ENCODE assay signal across 9 cellular contexts in the genomic region with DNA sequence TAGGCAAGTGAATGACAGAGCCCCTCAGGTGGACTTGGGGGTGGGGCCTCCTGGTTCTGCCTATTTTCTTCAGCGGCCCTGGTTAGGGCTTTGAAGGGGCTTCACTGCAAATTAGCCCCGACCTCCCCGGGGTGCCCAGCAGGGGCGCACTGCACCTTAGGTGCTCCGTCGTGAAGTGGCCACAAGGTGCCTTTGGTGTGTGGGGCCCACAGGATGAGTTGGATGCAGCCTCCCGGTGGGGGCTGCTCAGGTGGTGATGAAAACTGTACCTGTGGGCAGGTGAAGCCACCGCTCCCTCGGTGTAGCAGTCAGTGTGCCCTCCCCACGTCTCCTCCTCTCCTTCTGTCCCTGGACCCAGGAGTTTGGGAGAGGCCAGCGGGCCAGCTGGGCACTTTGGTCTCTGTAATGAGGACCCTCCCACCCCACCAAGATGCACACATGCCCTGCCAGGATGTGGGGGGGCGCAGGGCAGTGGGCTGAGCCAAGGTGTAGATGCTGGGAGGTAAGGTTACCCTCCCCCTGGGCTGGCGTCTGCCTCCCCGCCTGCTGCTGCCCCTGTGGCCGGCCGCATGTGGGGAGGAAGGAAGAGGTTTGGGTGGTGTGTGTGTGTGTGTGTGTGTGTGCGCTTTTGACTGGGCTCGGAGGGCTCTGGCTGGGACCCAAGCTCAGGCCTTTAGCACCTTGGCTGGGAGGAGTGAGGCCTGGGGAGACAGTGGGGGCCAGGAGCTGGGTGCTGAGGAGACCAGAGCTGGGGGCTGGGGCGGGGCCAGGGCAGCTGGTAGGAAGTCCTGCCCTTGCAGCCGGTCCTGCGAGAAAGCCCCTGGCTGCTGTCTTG. TPM values are rescaled to one million over a fixed set of nuclear protein-coding genes. Genes with fewer than 3 reads are reported as not detected.
DNase-seq lines count a peak whose midpoint lies in the region; ATAC-seq and TF ChIP-seq lines count a peak whose summit lies in the region.
"Had no signal": no experiment of that assay in that cellular context is flagged by ENCODE, and none has a peak within 500 bp of the region (broad histone marks: within the 10 kb centered on the region; RNA-seq: fewer than 3 reads in every experiment).

No MANE protein-coding gene starts in this region.

- no peak overlapping the region for H3K56ac ChIP-seq in IMR-90 (ENCODE audit: extremely low read depth, insufficient read depth, low read length)

- peak overlapping the region; percentile 18 to 47 for H3K4me3 Mint-ChIP-seq in activated T-cell treated with anti-CD3 and anti-CD28 coated beads, Interleukin-2, amount 50 U/mL, for 72 hours
- H3K4me3 Mint-ChIP-seq: activated naive CD4-positive, alpha-beta T cell treated with anti-CD3 and anti-CD28 coated beads, Interleukin-2, amount 50 U/mL, for 24 hours had no signal

- H3K27me3 ChIP-seq in IMR-90 (ENCODE audit: control insufficient read depth, insufficient read depth, low read length) (no peaks in the 10 kb centered on the region), right cardiac atrium (ENCODE audit: control insufficient read depth, insufficient read depth) (no peaks in the 10 kb centered on the region), transverse colon (no peaks in the 10 kb centered on the region), dorsolateral prefrontal cortex (no peaks in the 10 kb centered on the region)

- TF ChIP-seq POLR2A in IMR-90 (IDR thresholded peaks at IDR 0.05; ENCODE audit: low read depth, low read length) (no peak), transverse colon (IDR thresholded peaks at IDR 0.05) (no peak)

- H2AK9ac ChIP-seq in IMR-90 (replicated peaks; ENCODE audit: low read depth, low read length, poor library complexity), result no peak overlapping the region

- H2BK20ac ChIP-seq in IMR-90 (ENCODE audit: low read depth, low read length), result no peak overlapping the region

- H3K14ac ChIP-seq in IMR-90 (replicated peaks; ENCODE audit: low read depth, low read length), result no peak overlapping the region

- no peaks in the 10 kb centered on the region for H3K27me3 Mint-ChIP-seq in activated T-cell treated with anti-CD3 and anti-CD28 coated beads, Interleukin-2, amount 50 U/mL, for 72 hours (ENCODE audit: low read depth)
- H3K27me3 Mint-ChIP-seq: activated naive CD4-positive, alpha-beta T cell treated with anti-CD3 and anti-CD28 coated beads, Interleukin-2, amount 50 U/mL, for 24 hours had no signal

- no peak overlapping the region for H4K91ac ChIP-seq in IMR-90 (ENCODE audit: insufficient read depth, low read depth, low read length)

- no peak overlapping the region for H3K9ac ChIP-seq in IMR-90 (ENCODE audit: low read depth, low read length)

- TF ChIP-seq EP300 in transverse colon (IDR thresholded peaks at IDR 0.05; ENCODE audit: low read depth), result no peak

- no peak overlapping the region for H2BK15ac ChIP-seq in IMR-90 (ENCODE audit: low read depth, low read length)

- no peak overlapping the region for H2BK5ac ChIP-seq in IMR-90 (ENCODE audit: low read depth, low read length, poor library complexity, severe bottlenecking)

- no peak overlapping the region for H2BK120ac ChIP-seq in IMR-90 (ENCODE audit: low read depth, low read length)

- no TSS peak for BruUV-seq in IMR-90 (replicated peaks; lab: Mats Ljungman, UMichigan)

- H3K23ac ChIP-seq in IMR-90 (ENCODE audit: low read depth, low read length), result no peak overlapping the region

- TF ChIP-seq CTCF in IMR-90 (conservative IDR thresholded peaks at IDR 0.05; ENCODE audit: low read depth, low read length), result 0 out of 2 replicates have a peak, but pooled peaks have one; percentile 15
- peak in 3 of 5 experiments; percentile 12 to 32 (median 32) for TF ChIP-seq CTCF in transverse colon (IDR thresholded peaks at IDR 0.05)
- no peak for TF ChIP-seq CTCF in dorsolateral prefrontal cortex (IDR thresholded peaks at IDR 0.05 in 54 of 56, conservative IDR thresholded peaks at IDR 0.05 in 2 of 56; ENCODE audit: low read depth in 1 of 56, partially characterized antibody in 56 of 56)

- no peak overlapping the region for H3K4ac ChIP-seq in IMR-90 (ENCODE audit: low read depth, low read length)

- H3K27ac Mint-ChIP-seq in activated T-cell treated with anti-CD3 and anti-CD28 coated beads, Interleukin-2, amount 50 U/mL, for 72 hours, result peak overlapping the region; percentile 40
- H3K27ac Mint-ChIP-seq: activated naive CD4-positive, alpha-beta T cell treated with anti-CD3 and anti-CD28 coated beads, Interleukin-2, amount 50 U/mL, for 24 hours had no signal

- H3K9me3 ChIP-seq in IMR-90 (ENCODE audit: control insufficient read depth, insufficient read depth, low read length) (no peaks in the 10 kb centered on the region), right cardiac atrium (ENCODE audit: control insufficient read depth, low read length) (no peaks in the 10 kb centered on the region), transverse colon (no peaks in the 10 kb centered on the region)

- peaks cover 100% of the 10 kb centered on the region for H4K20me1 ChIP-seq in IMR-90 (ENCODE audit: insufficient read depth, low read length)

- TF ChIP-seq RAD21 in IMR-90 (IDR thresholded peaks at IDR 0.05; ENCODE audit: low read length), result no peak

- H3K9me3 Mint-ChIP-seq in activated T-cell treated with anti-CD3 and anti-CD28 coated beads, Interleukin-2, amount 50 U/mL, for 72 hours, result no peaks in the 10 kb centered on the region
- H3K9me3 Mint-ChIP-seq: activated naive CD4-positive, alpha-beta T cell treated with anti-CD3 and anti-CD28 coated beads, Interleukin-2, amount 50 U/mL, for 24 hours had no signal

- H3K27ac ChIP-seq in IMR-90 (ENCODE audit: insufficient read depth, low read length), result no peak overlapping the region
- no peak overlapping the region for H3K27ac ChIP-seq in right cardiac atrium (ENCODE audit: low read length)
- H3K27ac ChIP-seq in transverse colon, result peak overlapping the region; percentile 54 to 80 (median 62)
- H3K27ac ChIP-seq in dorsolateral prefrontal cortex, result peak overlapping the region in 11 of 59 donors; percentile 6 to 76 (median 28)

- CTCF ChIA-PET in IMR-90 (lab: Yijun Ruan, JAX), result no interaction called here

- DNase-seq in ACHN (peak; percentile 7), IMR-90 (no peak), right cardiac atrium (peak; percentile 56 to 85 (median 81)), transverse colon (peak; percentile 49), epidermal melanocyte (ENCODE audit: insufficient read length, low spot score) (no peak), posterior cingulate gyrus (no peak), dorsolateral prefrontal cortex (no peak)
- DNase-seq in activated T-cell treated with anti-CD3 and anti-CD28 coated beads, Interleukin-2, amount 50 U/mL, for 72 hours, result peak; percentile 46 to 52

- 75% methylated on average over 7 of the region's 21 CpGs; no CpG with 5 or more reads in 1 of the 2 experiments for WGBS in IMR-90 (ENCODE audit: extremely low coverage in 2 of 2, insufficient read length in 1 of 2), 2 experiments
- WGBS in right cardiac atrium, result 49% methylated on average over 21 of the region's 21 CpGs
- 46 to 50% methylated on average over 2 to 21 of the region's 21 CpGs for WGBS in transverse colon (ENCODE audit: low coverage in 1 of 2), 2 donors

- ATAC-seq in IMR-90 (ENCODE audit: low read depth), result no peak
- ATAC-seq in activated T-cell treated with anti-CD3 and anti-CD28 coated beads, Interleukin-2, amount 50 U/mL, for 72 hours (replicated peaks in 1 of 2), result peak; percentile 49 to 64
- peak; percentile 1 to 7 for ATAC-seq in right cardiac atrium

- H3K9me1 ChIP-seq in IMR-90 (ENCODE audit: insufficient read depth, low read length), result peaks cover 7% of the 10 kb centered on the region; the same call in 1 of the 2 replicates

- no peak overlapping the region for H3K4me2 ChIP-seq in IMR-90 (ENCODE audit: low read depth, low read length)

- no peaks in the 10 kb centered on the region; the same call in 1 of the 2 replicates for H3K36me3 ChIP-seq in IMR-90 (ENCODE audit: control insufficient read depth, insufficient read depth, low read length)
- H3K36me3 ChIP-seq in transverse colon, result no peaks in the 10 kb centered on the region

- H4K8ac ChIP-seq in IMR-90 (ENCODE audit: low read depth in 2 of 2, low read length in 2 of 2), result no peak overlapping the region

- intact Hi-C loops in IMR-90 (cut with micrococcal nuclease), result no loop called here
- intact Hi-C loops in right cardiac atrium (cut with DNase I), result no loop called here
- intact Hi-C loops in transverse colon (cut with DNase I; ENCODE audit: low total_unique reads), result no loop called here
- intact Hi-C loops in posterior cingulate gyrus (cut with DNase I), result loop anchor here (10.0 kb wide), 1 partner anchor 57 kb away; the partner anchor contains the start of gene RXRA
- intact Hi-C loops in dorsolateral prefrontal cortex (cut with DNase I), result no loop called here

- H3K36me3 Mint-ChIP-seq in activated T-cell treated with anti-CD3 and anti-CD28 coated beads, Interleukin-2, amount 50 U/mL, for 72 hours (ENCODE audit: insufficient read depth in 2 of 2), result no peaks in the 10 kb centered on the region
- H3K36me3 Mint-ChIP-seq: activated naive CD4-positive, alpha-beta T cell treated with anti-CD3 and anti-CD28 coated beads, Interleukin-2, amount 50 U/mL, for 24 hours had no signal

- H3K4me1 ChIP-seq in IMR-90 (ENCODE audit: control insufficient read depth, insufficient read depth, low read length) (peaks cover 28% of the 10 kb centered on the region), right cardiac atrium (ENCODE audit: control insufficient read depth, insufficient read depth, low read length) (peaks cover 52% of the 10 kb centered on the region), transverse colon (peaks cover 70 to 98% (median 90%) of the 10 kb centered on the region in 4 donors)

- in situ Hi-C loops in ACHN (cut with HindIII; ENCODE audit: low pct_ligation_motif_present, low pct_unique_long_range_greater_than_20kb, low sequenced_read_pairs), result no loop called here
- in situ Hi-C loops in IMR-90 (cut with MboI; ENCODE audit: low sequenced_read_pairs), result no loop called here
- in situ Hi-C loops in transverse colon (cut with MboI; ENCODE audit: low pct_ligation_motif_present in 1 of 4, low pct_unique_long_range_greater_than_20kb in 1 of 4, low sequenced_read_pairs in 3 of 4), result no loop called here

- H2AFZ ChIP-seq in IMR-90 (replicated peaks; ENCODE audit: low read length, poor library complexity), result no peak overlapping the region

- POLR2A ChIA-PET in IMR-90 (lab: Charles Lee; ENCODE audit: unreplicated experiment), result no interaction called here

- peaks cover 4 to 88% of the 10 kb centered on the region in 2 experiments; a peak in 3 of 4 replicates for H3K79me1 ChIP-seq in IMR-90 (ENCODE audit: low read depth in 1 of 2, low read length in 2 of 2)

- H2AK5ac ChIP-seq in IMR-90 (ENCODE audit: low read depth, low read length), result no peak overlapping the region

- dilution Hi-C loops in IMR-90 (cut with HindIII; ENCODE audit: low sequenced_read_pairs, unreplicated experiment), result no loop called here

- H3K4me1 Mint-ChIP-seq in activated T-cell treated with anti-CD3 and anti-CD28 coated beads, Interleukin-2, amount 50 U/mL, for 72 hours (ENCODE audit: low read depth), result peaks cover 12% of the 10 kb centered on the region

- no peak overlapping the region for H4K5ac ChIP-seq in IMR-90 (ENCODE audit: low read depth, low read length)

- no peak overlapping the region for H3K18ac ChIP-seq in IMR-90 (ENCODE audit: low read depth, low read length)

- no peak overlapping the region for H3K4me3 ChIP-seq in IMR-90 (ENCODE audit: insufficient read depth, low read depth, low read length)
- H3K4me3 ChIP-seq in right cardiac atrium (ENCODE audit: low read length), result no peak overlapping the region
- H3K4me3 ChIP-seq in transverse colon, result no peak overlapping the region
- H3K4me3 ChIP-seq in dorsolateral prefrontal cortex, result no peak overlapping the region

RNA-seq across cellular contexts. Expression of gene RXRA, which starts 55.6 kb away (rescaled TPM):
- total RNA-seq in IMR-90 (2012; rRNA removed) (7.5 and 8.1 TPM in 2 replicates), right cardiac atrium (10 to 100 TPM; 48.1 to 72.3 (median 61.7) TPM), transverse colon (10 to 100 TPM; 27.3 to 70.5 (median 58.6) TPM), dorsolateral prefrontal cortex (100 to 1,000 TPM in 4 of 120 experiments, 10 to 100 TPM in 116; 32.1 to 133 (median 55.1) TPM)
- polyA plus RNA-seq in IMR-90 (2012; rRNA removed) (17.9 and 19.0 TPM in 2 replicates), right cardiac atrium (66.0 TPM)
- 7.8 and 17.6 TPM in 2 replicates for polyA plus RNA-seq in IMR-90 (2012; cell fraction: cytosol; rRNA removed)
- polyA plus RNA-seq in IMR-90 (2012; cell fraction: nucleus; rRNA removed; ENCODE audit: low replicate concordance), result 11.2 and 21.7 TPM in 2 replicates
- total RNA-seq in activated T-cell treated with anti-CD3 and anti-CD28 coated beads, Interleukin-2, amount 50 U/mL, for 72 hours, result 10 to 100 TPM in 1 of 2 donors, 1 to 10 TPM in 1; 4.9 to 12.4 TPM

Comparison
In these comparisons a context has a peak if more than half of its experiments do, and no peak if none do; other contexts are left out.
1. DNase-seq: peak in ACHN (single experiment), activated T-cell treated with anti-CD3 and anti-CD28 coated beads, Interleukin-2, amount 50 U/mL, for 72 hours (2 of 2), right cardiac atrium (3 of 3) and transverse colon (single experiment); none in IMR-90 (single experiment), epidermal melanocyte (single experiment), posterior cingulate gyrus (0 of 10) and dorsolateral prefrontal cortex (0 of 10).
2. H3K27ac ChIP-seq: peak in transverse colon (4 of 4); none in IMR-90 (single experiment) and right cardiac atrium (single experiment).
3. CTCF ChIP-seq: peak in IMR-90 (single experiment) and transverse colon (3 of 5); none in dorsolateral prefrontal cortex (0 of 56).